In the genomic region with DNA sequence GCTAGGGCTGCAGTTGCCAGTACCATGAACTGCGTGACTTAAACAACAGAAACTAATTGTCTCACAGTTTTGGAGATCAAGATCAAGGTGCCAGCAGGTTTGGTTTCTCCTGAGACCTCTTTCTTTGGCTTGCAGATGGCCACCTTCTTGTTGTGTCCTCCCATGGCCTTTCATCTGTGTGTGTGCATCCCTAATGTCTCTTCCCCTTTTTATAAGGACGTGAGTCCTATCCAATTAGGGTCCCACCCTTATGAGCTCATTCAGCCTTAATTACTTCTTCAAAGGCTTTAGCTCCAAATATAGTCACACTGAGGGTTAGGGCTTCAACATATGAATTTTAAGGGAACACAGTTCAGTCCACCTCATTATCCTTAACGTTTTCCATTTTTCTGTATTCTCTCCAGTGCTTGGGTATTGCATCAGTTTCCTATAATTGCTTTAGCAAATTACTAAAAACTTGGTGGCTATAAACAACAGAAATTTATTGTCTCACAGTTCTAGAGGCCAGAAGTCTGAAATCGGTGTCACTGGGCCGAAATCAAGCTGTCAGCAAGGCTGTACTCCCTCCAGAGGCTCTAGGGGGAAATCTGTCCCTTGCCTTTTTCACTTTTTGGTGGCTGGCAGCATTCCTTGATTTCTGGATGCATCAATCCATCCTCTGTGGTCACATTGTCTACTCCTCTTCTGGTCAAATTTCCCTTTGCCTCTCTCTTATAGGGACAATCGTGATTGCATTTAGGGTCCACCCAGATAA, we compare ENCODE assay signal across 13 cellular contexts. TPM values are rescaled to one million over a fixed set of nuclear protein-coding genes. Genes with fewer than 3 reads are reported as not detected.
A peak's percentile ranks its signal among the peaks of the same experiment; 100 is the strongest.
DNase-seq lines count a peak whose midpoint lies in the region; ATAC-seq and TF ChIP-seq lines count a peak whose summit lies in the region.
"Had no signal": no experiment of that assay in that cellular context is flagged by ENCODE, and none has a peak within 500 bp of the region (broad histone marks: within the 10 kb centered on the region; RNA-seq: fewer than 3 reads in every experiment).

No MANE protein-coding gene starts in this region.

- intact Hi-C loops in CD8-positive, alpha-beta T cell (cut with DNase I, micrococcal nuclease), result loop anchor here (5.0 kb wide), 3 partner anchors 35 to 50 kb away; a partner anchor contains a TSS
- intact Hi-C loops in tibial artery (cut with DNase I; ENCODE audit: low total_unique reads), result no loop called here

- DNase-seq in AG04449 (ENCODE audit: low read depth, low spot score) (no peak), tibial artery (no peak)
- no peak for DNase-seq in CD8-positive, alpha-beta T cell
- DNase-seq in effector memory CD8-positive, alpha-beta T cell, result no peak
- DNase-seq in activated CD4-positive, CD25-positive, alpha-beta regulatory T cell (lab: John Stamatoyannopoulos, UW), result no peak
- no peak for DNase-seq in activated CD8-positive, alpha-beta memory T cell treated with anti-CD3 and anti-CD28 coated beads, Interleukin-2, amount 50 U/mL, for 48 hours
- DNase-seq: activated naive CD8-positive, alpha-beta T cell treated with anti-CD3 and anti-CD28 coated beads, Interleukin-2, amount 10 ng/mL, durations not matched to agents 7 days and 5 days; gastrocnemius medialis; H7; nucleus accumbens had no signal

- peak overlapping the region; percentile 82; the same call in 1 of the 2 replicates for H3K9ac ChIP-seq in OCI-LY3 (ENCODE audit: low read length)

- H3K36me3 Mint-ChIP-seq in CD8-positive, alpha-beta T cell, result peaks cover 34% of the 10 kb centered on the region
- H3K36me3 Mint-ChIP-seq in effector memory CD8-positive, alpha-beta T cell (ENCODE audit: insufficient read depth), result peaks cover 47% of the 10 kb centered on the region

- TF ChIP-seq CTCF in AG04449 (IDR thresholded peaks at IDR 0.05; ENCODE audit: insufficient read depth, low read length, missing control alignments), result peak; percentile 15
- no peak for TF ChIP-seq CTCF in CD8-positive, alpha-beta T cell (IDR thresholded peaks at IDR 0.05)
- 0 out of 2 replicates have a peak, but pooled peaks have one; percentile 19 for TF ChIP-seq CTCF in OCI-LY3 (IDR thresholded peaks at IDR 0.05; ENCODE audit: low read depth, low read length)
- TF ChIP-seq CTCF in tibial artery (IDR thresholded peaks at IDR 0.05), result no peak

- peaks cover 31% of the 10 kb centered on the region for H3K79me2 ChIP-seq in OCI-LY3 (ENCODE audit: low read length)

- H3K36me3 ChIP-seq in CD8-positive, alpha-beta T cell (ENCODE audit: insufficient read depth, low read length), result no peaks in the 10 kb centered on the region
- H3K36me3 ChIP-seq in OCI-LY3 (replicated peaks; ENCODE audit: low read depth, low read length) (peaks cover 36% of the 10 kb centered on the region), tibial artery (no peaks in the 10 kb centered on the region)
- H3K36me3 ChIP-seq: gastrocnemius medialis had no signal

- H3K27ac Mint-ChIP-seq in CD8-positive, alpha-beta T cell, result peak overlapping the region; percentile 92
- H3K27ac Mint-ChIP-seq in effector memory CD8-positive, alpha-beta T cell, result peak overlapping the region; percentile 92 to 97

- no peaks in the 10 kb centered on the region for H3K9me3 Mint-ChIP-seq in CD8-positive, alpha-beta T cell
- no peaks in the 10 kb centered on the region for H3K9me3 Mint-ChIP-seq in effector memory CD8-positive, alpha-beta T cell

- no peaks in the 10 kb centered on the region for H3K27me3 Mint-ChIP-seq in CD8-positive, alpha-beta T cell (ENCODE audit: low read depth)
- no peaks in the 10 kb centered on the region for H3K27me3 Mint-ChIP-seq in effector memory CD8-positive, alpha-beta T cell
- H3K27me3 Mint-ChIP-seq: activated naive CD8-positive, alpha-beta T cell treated with anti-CD3 and anti-CD28 coated beads, Interleukin-2, amount 10 ng/mL, durations not matched to agents 7 days and 5 days had no signal

- H3K4me1 Mint-ChIP-seq in CD8-positive, alpha-beta T cell (ENCODE audit: low read depth), result peaks cover 85% of the 10 kb centered on the region
- peaks cover 63 to 80% of the 10 kb centered on the region in 2 donors for H3K4me1 Mint-ChIP-seq in effector memory CD8-positive, alpha-beta T cell (ENCODE audit: low read depth in 2 of 2)

- H3K4me3 Mint-ChIP-seq in CD8-positive, alpha-beta T cell, result no peak overlapping the region
- peak overlapping the region; percentile 52 to 53 for H3K4me3 Mint-ChIP-seq in effector memory CD8-positive, alpha-beta T cell
- H3K4me3 Mint-ChIP-seq: activated naive CD8-positive, alpha-beta T cell treated with anti-CD3 and anti-CD28 coated beads, Interleukin-2, amount 10 ng/mL, durations not matched to agents 7 days and 5 days had no signal

- no peak for ATAC-seq in CD8-positive, alpha-beta T cell
- no peak for ATAC-seq in effector memory CD8-positive, alpha-beta T cell (replicated peaks)
- ATAC-seq in GM18870 (IDR thresholded peaks at IDR 0.05; ENCODE audit: unreplicated experiment), result no peak
- ATAC-seq: gastrocnemius medialis had no signal

- H3K4me1 ChIP-seq in CD8-positive, alpha-beta T cell (ENCODE audit: insufficient read depth, low read length), result peaks cover 41% of the 10 kb centered on the region
- H3K4me1 ChIP-seq in OCI-LY3 (ENCODE audit: low read length) (peaks cover 49% of the 10 kb centered on the region), tibial artery (peaks cover 0 to 10% (median 5%) of the 10 kb centered on the region in 4 donors)
- H3K4me1 ChIP-seq: Caco-2 had no signal

- no peak overlapping the region for H2AFZ ChIP-seq in OCI-LY3 (ENCODE audit: low read depth, low read length)

- peak overlapping the region; percentile 94 for H3K4me2 ChIP-seq in OCI-LY3 (ENCODE audit: low read length)

- POLR2A ChIA-PET in AG04449 (lab: Yijun Ruan, JAX), result interaction anchor here (0.6 to 1.4 kb wide), 6 partner anchors 12 to 195 kb away, joined by 3 to 7 read pairs (median 4); no protein-coding TSS in a partner anchor
- POLR2A ChIA-PET in CD8-positive, alpha-beta T cell (lab: Charles Lee), result interaction anchor here (1.0 to 1.4 kb wide), 2 partner anchors 11 to 16 kb away, joined by 3 to 4 read pairs; no protein-coding TSS in a partner anchor

- H3K27me3 ChIP-seq in CD8-positive, alpha-beta T cell (ENCODE audit: insufficient read depth, low read length), result no peaks in the 10 kb centered on the region
- H3K27me3 ChIP-seq in OCI-LY3 (ENCODE audit: low read depth, low read length) (no peaks in the 10 kb centered on the region), tibial artery (no peaks in the 10 kb centered on the region)
- H3K27me3 ChIP-seq: gastrocnemius medialis had no signal

- H3K4me3 ChIP-seq in AG04449 (ENCODE audit: low read depth, low read length), result no peak overlapping the region
- H3K4me3 ChIP-seq in CD8-positive, alpha-beta T cell (ENCODE audit: low read depth, low read length), result no peak overlapping the region
- H3K4me3 ChIP-seq in OCI-LY3 (ENCODE audit: low read length), result no peak overlapping the region
- no peak overlapping the region for H3K4me3 ChIP-seq in tibial artery
- H3K4me3 ChIP-seq: gastrocnemius medialis had no signal

- H4K20me1 ChIP-seq in OCI-LY3 (ENCODE audit: insufficient read depth, low read length), result no peaks in the 10 kb centered on the region

- CTCF ChIA-PET in AG04449 (lab: Yijun Ruan, JAX), result interaction anchor here (1.1 to 2.3 kb wide), 4 partner anchors 17 to 240 kb away, joined by 3 to 13 read pairs (median 8); no protein-coding TSS in a partner anchor
- CTCF ChIA-PET in CD8-positive, alpha-beta T cell (lab: Charles Lee), result no interaction called here

- H3K9me3 ChIP-seq in CD8-positive, alpha-beta T cell (ENCODE audit: low read length), result no peaks in the 10 kb centered on the region
- H3K9me3 ChIP-seq in OCI-LY3 (ENCODE audit: insufficient read depth, low read length) (no peaks in the 10 kb centered on the region), tibial artery (no peaks in the 10 kb centered on the region)
- H3K9me3 ChIP-seq: Caco-2, gastrocnemius medialis had no signal

- H3K27ac ChIP-seq in CD8-positive, alpha-beta T cell (ENCODE audit: low read depth, low read length), result no peak overlapping the region
- H3K27ac ChIP-seq in OCI-LY3 (ENCODE audit: low read length) (peak overlapping the region; percentile 98; the same call in 1 of the 2 replicates), tibial artery (no peak overlapping the region)
- H3K27ac ChIP-seq: gastrocnemius medialis had no signal

RNA-seq across cellular contexts. Expression of a gene that starts 34.1 kb away (rescaled TPM):
- 10 to 100 TPM; 27.4 to 28.1 TPM for total RNA-seq in CD8-positive, alpha-beta T cell

Comparison
In these comparisons a context has a peak if more than half of its experiments do, and no peak if none do; other contexts are left out.
1. CTCF ChIP-seq: peak in AG04449 (single experiment) and OCI-LY3 (single experiment); none in CD8-positive, alpha-beta T cell (single experiment) and tibial artery (0 of 2).